Comparison of ENCODE assay signal across 19 cellular contexts in genomic region chr12:46811185-46811584, GRCh38. TPM values are rescaled to one million over a fixed set of nuclear protein-coding genes. Genes with fewer than 3 reads are reported as not detected.
DNase-seq lines count a peak whose midpoint lies in the region; ATAC-seq and TF ChIP-seq lines count a peak whose summit lies in the region.
"Had no signal": no experiment of that assay in that cellular context is flagged by ENCODE, and none has a peak within 500 bp of the region (broad histone marks: within the 10 kb centered on the region; RNA-seq: fewer than 3 reads in every experiment).

No MANE protein-coding gene starts in this region.

- POLR2A ChIA-PET in SK-N-SH (lab: Yijun Ruan, JAX), result no interaction called here

- H3K9ac ChIP-seq in SK-N-SH (no peak overlapping the region), neuronal stem cell (ENCODE audit: low read depth, low read length, poor library complexity) (no peak overlapping the region)
- H3K9ac ChIP-seq: BLaER1 had no signal

- WGBS in SK-N-SH (ENCODE audit: low lambda C conversion rate), result 7% methylated on average over 1 of the region's 1 CpG
- no CpG with 5 or more reads among the region's 1 CpG for WGBS in neuronal stem cell (ENCODE audit: extremely low coverage in 2 of 2, insufficient read length in 2 of 2, insufficient replicate concordance in 1 of 2), 2 donors

- H3K79me1 ChIP-seq in neuronal stem cell (ENCODE audit: low read depth, low read length), result no peaks in the 10 kb centered on the region

- peaks cover 26% of the 10 kb centered on the region; the same call in 1 of the 2 replicates for H3K79me2 ChIP-seq in SK-N-SH (ENCODE audit: insufficient read depth)

- no peak for TF ChIP-seq EP300 in SK-N-SH (IDR thresholded peaks at IDR 0.05; ENCODE audit: borderline replicate concordance in 1 of 2, low read depth in 1 of 2, low read length in 1 of 2)

- no peak overlapping the region for H2AK5ac ChIP-seq in neuronal stem cell (ENCODE audit: low read depth, low read length)

- H3K4me1 Mint-ChIP-seq in T-helper 17 cell, result peaks cover 8% of the 10 kb centered on the region

- no peaks in the 10 kb centered on the region for H3K9me2 ChIP-seq in SK-N-SH

- H3K4me3 Mint-ChIP-seq in T-helper 17 cell, result peak overlapping the region; percentile 2

- H2BK15ac ChIP-seq in neuronal stem cell (ENCODE audit: low read length), result no peak overlapping the region

- H3K27ac Mint-ChIP-seq in T-helper 17 cell, result no peak overlapping the region

- CTCF ChIA-PET in SK-N-SH (lab: Yijun Ruan, JAX), result no interaction called here

- H4K91ac ChIP-seq in neuronal stem cell (ENCODE audit: low read depth, low read length, poor library complexity), result no peak overlapping the region

- H4K8ac ChIP-seq in neuronal stem cell (ENCODE audit: low read depth, low read length), result no peak overlapping the region

- H4K20me1 ChIP-seq in SK-N-SH (ENCODE audit: insufficient read depth), result no peaks in the 10 kb centered on the region
- H4K20me1 ChIP-seq: BLaER1 had no signal

- H3K27me3 Mint-ChIP-seq in T-helper 17 cell, result peaks cover 8% of the 10 kb centered on the region

- no peak overlapping the region for H3K4me3 ChIP-seq in SK-N-SH (ENCODE audit: low read depth in 2 of 2, low read length in 1 of 2)
- no peak overlapping the region for H3K4me3 ChIP-seq in neuronal stem cell (ENCODE audit: low read length in 2 of 2)
- H3K4me3 ChIP-seq: BLaER1, K562 had no signal

- peaks cover 3 to 9% of the 10 kb centered on the region in 2 experiments for H3K36me3 ChIP-seq in SK-N-SH (replicated peaks in 1 of 2; ENCODE audit: control insufficient read depth in 1 of 2, insufficient read depth in 2 of 2, low read length in 1 of 2)
- no peaks in the 10 kb centered on the region for H3K36me3 ChIP-seq in neuronal stem cell (replicated peaks in 1 of 2; ENCODE audit: control insufficient read depth in 2 of 2, insufficient read depth in 2 of 2, low read length in 2 of 2)
- H3K36me3 ChIP-seq: BLaER1 had no signal

- H3K4me1 ChIP-seq in SK-N-SH (ENCODE audit: control insufficient read depth in 1 of 2, insufficient read depth in 2 of 2, low read depth in 1 of 2, low read length in 1 of 2), result peaks cover 0 to 3% of the 10 kb centered on the region in 2 experiments; a peak in 1 of 4 replicates
- peaks cover 0 to 3% of the 10 kb centered on the region in 2 donors for H3K4me1 ChIP-seq in neuronal stem cell (ENCODE audit: control insufficient read depth in 2 of 2, insufficient read depth in 1 of 2, low read depth in 1 of 2, low read length in 2 of 2)

- no peaks in the 10 kb centered on the region for H3K36me3 Mint-ChIP-seq in T-helper 17 cell (ENCODE audit: low read depth)

- H3K9me3 ChIP-seq in SK-N-SH (no peaks in the 10 kb centered on the region), T-helper 17 cell (ENCODE audit: control insufficient read depth, low read length, poor library complexity, severe bottlenecking) (no peaks in the 10 kb centered on the region), neuronal stem cell (replicated peaks in 1 of 2; ENCODE audit: control insufficient read depth in 2 of 2, insufficient read depth in 1 of 2, low read depth in 1 of 2, low read length in 2 of 2) (no peaks in the 10 kb centered on the region)
- H3K9me3 ChIP-seq: BLaER1 had no signal

- no peak overlapping the region for H3K27ac ChIP-seq in SK-N-SH (ENCODE audit: low read depth in 2 of 2, low read length in 1 of 2)
- H3K27ac ChIP-seq in neuronal stem cell (replicated peaks; ENCODE audit: low read length), result no peak overlapping the region
- H3K27ac ChIP-seq: BLaER1 had no signal

- ATAC-seq in SK-N-SH treated with all-trans-retinoic acid at 6 μM for 48 hours (no peak), T-helper 17 cell (peak; percentile 60), HG03045 (IDR thresholded peaks at IDR 0.05; ENCODE audit: unreplicated experiment) (no peak)
- ATAC-seq: K562 had no signal

- TF ChIP-seq CTCF in SK-N-SH (IDR thresholded peaks at IDR 0.05), result no peak

- TF ChIP-seq RAD21 in SK-N-SH (IDR thresholded peaks at IDR 0.05; ENCODE audit: low read length), result no peak

- no peak overlapping the region for H2BK120ac ChIP-seq in neuronal stem cell (ENCODE audit: low read depth, low read length)

- peak overlapping the region; percentile 38 for H3K18ac ChIP-seq in neuronal stem cell (ENCODE audit: low read length)

- H3K23ac ChIP-seq in neuronal stem cell (ENCODE audit: low read depth, low read length, poor library complexity), result no peak overlapping the region

- peaks cover 9% of the 10 kb centered on the region for H3F3A ChIP-seq in SK-N-SH (replicated peaks; ENCODE audit: insufficient read depth)

- no peak overlapping the region for H3K4ac ChIP-seq in neuronal stem cell (ENCODE audit: low read length)

- no peaks in the 10 kb centered on the region for H3K27me3 ChIP-seq in SK-N-SH (ENCODE audit: insufficient read depth)
- no peaks in the 10 kb centered on the region for H3K27me3 ChIP-seq in neuronal stem cell (ENCODE audit: control insufficient read depth in 3 of 3, insufficient read depth in 3 of 3, low read depth in 1 of 3, low read length in 3 of 3)
- H3K27me3 ChIP-seq: BLaER1 had no signal

- H2BK12ac ChIP-seq in neuronal stem cell (ENCODE audit: low read length), result no peak overlapping the region

- H2AFZ ChIP-seq in SK-N-SH (ENCODE audit: low read depth) (no peak overlapping the region), neuronal stem cell (ENCODE audit: low read length) (no peak overlapping the region)

- H3K4me2 ChIP-seq in SK-N-SH, result no peak overlapping the region
- no peak overlapping the region for H3K4me2 ChIP-seq in neuronal stem cell (ENCODE audit: insufficient read depth, low read length, poor library complexity, severe bottlenecking)
- H3K4me2 ChIP-seq: BLaER1 had no signal

- no peak for DNase-seq in SK-N-SH
- peak; percentile 60 for DNase-seq in DMS53 treated with DMSO at 0.1 percent for 48 hours (lab: John Stamatoyannopoulos, UW; ENCODE audit: unreplicated experiment)
- no peak for DNase-seq in T-helper 17 cell
- no peak for DNase-seq in neuronal stem cell (ENCODE audit: low spot score)
- no peak for DNase-seq in activated CD4-positive, CD25-positive, alpha-beta regulatory T cell treated with anti-CD3 and anti-CD28 coated beads, Interleukin-2, amount 50 U/mL, for 72 hours
- no peak for DNase-seq in RKO (ENCODE audit: low spot score)
- DNase-seq: 8988T, HCEC 1CT, MV-4-11, NCI-H1436, NCI-H2029, NCI-H2171, NCI-H446, NCI-H774 had no signal

- no peak overlapping the region for H2BK5ac ChIP-seq in neuronal stem cell (ENCODE audit: low read length)

- no peak overlapping the region for H3K14ac ChIP-seq in neuronal stem cell (ENCODE audit: low read length)

TF ChIP-seq in SK-N-SH, 30 proteins besides CTCF, POLR2A, EP300 and RAD21 (continues in another document):
- no peak for TF ChIP-seq IRF3 (IDR thresholded peaks at IDR 0.05; ENCODE audit: low read depth, low read length)
- peak; percentile 31; the same call in 1 of the 2 replicates for TF ChIP-seq PBX3 (IDR thresholded peaks at IDR 0.05)
- TF ChIP-seq NRF1 (IDR thresholded peaks at IDR 0.05; ENCODE audit: low read depth, low read length), result no peak

TF ChIP-seq in SK-N-SH treated with all-trans-retinoic acid at 6 μM for 48 hours, 23 proteins besides CTCF, POLR2A, EP300 and RAD21 (continues in another document):
- TF ChIP-seq PATZ1 (CRISPR knock-in tag; IDR thresholded peaks at IDR 0.05; ENCODE audit: borderline replicate concordance), result no peak
- TF ChIP-seq OSR1 (CRISPR knock-in tag; IDR thresholded peaks at IDR 0.05), result no peak
- TF ChIP-seq ZFP30 (CRISPR knock-in tag; IDR thresholded peaks at IDR 0.05), result no peak
- TF ChIP-seq CSDC2 (CRISPR knock-in tag; IDR thresholded peaks at IDR 0.05), result no peak
- TF ChIP-seq ESRRG (CRISPR knock-in tag; IDR thresholded peaks at IDR 0.05), result no peak
- no peak for TF ChIP-seq TOX (CRISPR knock-in tag; IDR thresholded peaks at IDR 0.05; ENCODE audit: borderline replicate concordance)
- TF ChIP-seq TCF4 (CRISPR knock-in tag; IDR thresholded peaks at IDR 0.05; ENCODE audit: borderline replicate concordance), result no peak
- no peak for TF ChIP-seq GLIS3 (CRISPR knock-in tag; IDR thresholded peaks at IDR 0.05)

RNA-seq across cellular contexts. Expression of gene SLC38A4, which starts 14.6 kb away (rescaled TPM):
- polyA plus RNA-seq in SK-N-SH (2012; rRNA removed), result 66.7 and 89.3 TPM in 2 replicates
- polyA plus RNA-seq in SK-N-SH (2012; cell fraction: cytosol; rRNA removed), result 94.3 and 104 TPM in 2 replicates
- 42.3 and 91.6 TPM in 2 replicates for polyA plus RNA-seq in SK-N-SH (2012; cell fraction: nucleus; rRNA removed)
- not detected for total RNA-seq in T-helper 17 cell
- polyA plus RNA-seq in neuronal stem cell (2013, experiment 1 of 2), result 12.0 TPM
- polyA plus RNA-seq in neuronal stem cell (2013, experiment 2 of 2), result 12.5 TPM
- total RNA-seq: HT1080 had no signal
- polyA plus RNA-seq: K562 had no signal
